In the genomic region with DNA sequence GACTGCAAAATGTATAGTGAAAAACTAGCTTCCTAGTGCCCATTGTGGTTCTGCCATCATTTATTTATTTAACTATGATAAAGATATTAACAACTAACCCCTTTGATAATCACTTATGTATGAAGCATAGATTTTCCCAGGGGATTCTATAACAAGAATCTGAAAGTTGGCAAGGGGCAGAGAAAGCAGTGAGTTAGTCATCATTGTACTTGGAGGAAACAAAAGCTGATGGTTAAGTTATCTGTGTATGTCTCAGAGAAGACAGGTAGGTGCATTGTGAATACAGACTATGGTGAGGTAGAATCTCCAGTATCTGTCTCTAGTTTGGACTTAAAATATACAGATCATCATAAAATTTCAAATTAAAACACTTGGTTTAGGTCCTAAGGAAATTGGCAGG, we compare ENCODE assay signal across 19 cellular contexts.
"Had no signal": no experiment of that assay in that cellular context is flagged by ENCODE, and none has a peak within 500 bp of the region (broad histone marks: within the 10 kb centered on the region; RNA-seq: fewer than 3 reads in every experiment).

No MANE protein-coding gene starts in this region.

- H3K27me3 Mint-ChIP-seq: activated CD4-positive, alpha-beta T cell treated with anti-CD3 and anti-CD28 coated beads, Interleukin-2, amount 10 ng/mL, durations not matched to agents 7 days and 5 days; dendritic cell treated with granulocyte-macrophage colony-stimulating factor and Interleukin-4, amounts not matched to agents 40 ng/mL and 50 ng/mL, for 4 days; naive B cell; stimulated activated naive B cell treated with anti-CD40 and anti-IgM and Interleukin-4, amounts not matched to agents 10 μg/mL and 1 μg/mL and 100 μg/mL, for 72 hours had no signal

- H3K9me3 ChIP-seq: body of pancreas, sigmoid colon, thyroid gland had no signal

- H3K4me3 ChIP-seq: body of pancreas, neural progenitor cell, sigmoid colon, thyroid gland had no signal

- H3K4me1 Mint-ChIP-seq: activated CD4-positive, alpha-beta T cell treated with anti-CD3 and anti-CD28 coated beads, Interleukin-2, amount 10 ng/mL, durations not matched to agents 7 days and 5 days; naive B cell; stimulated activated naive B cell treated with anti-CD40 and anti-IgM and Interleukin-4, amounts not matched to agents 10 μg/mL and 1 μg/mL and 100 μg/mL, for 72 hours had no signal

- H3K36me3 ChIP-seq: neural progenitor cell, sigmoid colon, thyroid gland had no signal

- H3K36me3 Mint-ChIP-seq: activated naive CD4-positive, alpha-beta T cell treated with anti-CD3 and anti-CD28 coated beads, Interleukin-2, amount 50 U/mL, for 72 hours; naive B cell; neural progenitor cell; stimulated activated naive B cell treated with anti-CD40 and anti-IgM and Interleukin-4, amounts not matched to agents 10 μg/mL and 1 μg/mL and 100 μg/mL, for 72 hours had no signal

- H3K4me1 ChIP-seq: body of pancreas, sigmoid colon, thyroid gland had no signal

- H3K4me3 Mint-ChIP-seq: activated CD4-positive, alpha-beta T cell treated with anti-CD3 and anti-CD28 coated beads, Interleukin-2, amount 10 ng/mL, durations not matched to agents 7 days and 5 days; activated T-cell treated with anti-CD3 and anti-CD28 coated beads, Interleukin-2, amount 50 U/mL, for 72 hours; dendritic cell treated with granulocyte-macrophage colony-stimulating factor and Interleukin-4, amounts not matched to agents 40 ng/mL and 50 ng/mL, for 4 days; naive B cell; neural progenitor cell; stimulated activated naive B cell treated with anti-CD40 and anti-IgM and Interleukin-4, amounts not matched to agents 10 μg/mL and 1 μg/mL and 100 μg/mL, for 72 hours; T-helper 2 cell treated with Interferon-gamma antibody and Interleukin-4, amounts not matched to agents 5 μg/mL and 100 μg/mL, for 36 hours had no signal

- H3K27ac Mint-ChIP-seq: activated CD4-positive, alpha-beta T cell treated with anti-CD3 and anti-CD28 coated beads, Interleukin-2, amount 10 ng/mL, durations not matched to agents 7 days and 5 days; activated naive CD4-positive, alpha-beta T cell treated with anti-CD3 and anti-CD28 coated beads, Interleukin-2, amount 50 U/mL, for 72 hours; activated T-cell treated with anti-CD3 and anti-CD28 coated beads, Interleukin-2, amount 50 U/mL, for 72 hours; dendritic cell treated with granulocyte-macrophage colony-stimulating factor and Interleukin-4, amounts not matched to agents 40 ng/mL and 50 ng/mL, for 4 days; naive B cell; neural progenitor cell; stimulated activated naive B cell treated with anti-CD40 and anti-IgM and Interleukin-4, amounts not matched to agents 10 μg/mL and 1 μg/mL and 100 μg/mL, for 72 hours; T-helper 2 cell treated with Interferon-gamma antibody and Interleukin-4, amounts not matched to agents 5 μg/mL and 100 μg/mL, for 36 hours had no signal

- H3K9ac ChIP-seq: neural progenitor cell had no signal

- DNase-seq: activated CD4-positive, alpha-beta T cell treated with anti-CD3 and anti-CD28 coated beads, Interleukin-2, amount 10 ng/mL, durations not matched to agents 7 days and 5 days; activated CD8-positive, alpha-beta memory T cell treated with anti-CD3 and anti-CD28 coated beads, Interleukin-2, amount 50 U/mL, for 48 hours; activated gamma-delta T cell; activated T-cell treated with anti-CD3 and anti-CD28 coated beads, Interleukin-2, amount 50 U/mL, for 72 hours; body of pancreas; cerebellar nuclear complex; foreskin melanocyte; head of caudate nucleus; naive B cell; sigmoid colon; stimulated activated CD4-positive, alpha-beta T cell treated with anti-CD3 and anti-CD28 coated beads, Interleukin-12 subunit alpha, Interleukin-12 subunit beta, amount 100 ng/mL, for 4 hours; stimulated activated naive B cell treated with anti-CD40 and anti-IgM and Interleukin-4, amounts not matched to agents 10 μg/mL and 1 μg/mL and 100 μg/mL, for 72 hours; SW 1271; thyroid gland had no signal

- H3K27ac ChIP-seq: body of pancreas, neural progenitor cell, sigmoid colon, thyroid gland had no signal

- H3K27me3 ChIP-seq: body of pancreas, neural progenitor cell, sigmoid colon, thyroid gland had no signal

- H2AFZ ChIP-seq: neural progenitor cell had no signal

- ATAC-seq: activated naive CD4-positive, alpha-beta T cell treated with anti-CD3 and anti-CD28 coated beads, Interleukin-2, amount 50 U/mL, for 72 hours; activated T-cell treated with anti-CD3 and anti-CD28 coated beads, Interleukin-2, amount 50 U/mL, for 72 hours; body of pancreas; left lobe of liver; stimulated activated naive B cell treated with anti-CD40 and anti-IgM and Interleukin-4, amounts not matched to agents 10 μg/mL and 1 μg/mL and 100 μg/mL, for 72 hours had no signal

- H3K9me3 Mint-ChIP-seq: activated CD4-positive, alpha-beta T cell treated with anti-CD3 and anti-CD28 coated beads, Interleukin-2, amount 10 ng/mL, durations not matched to agents 7 days and 5 days; dendritic cell treated with granulocyte-macrophage colony-stimulating factor and Interleukin-4, amounts not matched to agents 40 ng/mL and 50 ng/mL, for 4 days; neural progenitor cell; stimulated activated naive B cell treated with anti-CD40 and anti-IgM and Interleukin-4, amounts not matched to agents 10 μg/mL and 1 μg/mL and 100 μg/mL, for 72 hours had no signal

- H3K4me2 ChIP-seq: neural progenitor cell had no signal
